1 cellular context compared by ENCODE assay signal in the genomic region with DNA sequence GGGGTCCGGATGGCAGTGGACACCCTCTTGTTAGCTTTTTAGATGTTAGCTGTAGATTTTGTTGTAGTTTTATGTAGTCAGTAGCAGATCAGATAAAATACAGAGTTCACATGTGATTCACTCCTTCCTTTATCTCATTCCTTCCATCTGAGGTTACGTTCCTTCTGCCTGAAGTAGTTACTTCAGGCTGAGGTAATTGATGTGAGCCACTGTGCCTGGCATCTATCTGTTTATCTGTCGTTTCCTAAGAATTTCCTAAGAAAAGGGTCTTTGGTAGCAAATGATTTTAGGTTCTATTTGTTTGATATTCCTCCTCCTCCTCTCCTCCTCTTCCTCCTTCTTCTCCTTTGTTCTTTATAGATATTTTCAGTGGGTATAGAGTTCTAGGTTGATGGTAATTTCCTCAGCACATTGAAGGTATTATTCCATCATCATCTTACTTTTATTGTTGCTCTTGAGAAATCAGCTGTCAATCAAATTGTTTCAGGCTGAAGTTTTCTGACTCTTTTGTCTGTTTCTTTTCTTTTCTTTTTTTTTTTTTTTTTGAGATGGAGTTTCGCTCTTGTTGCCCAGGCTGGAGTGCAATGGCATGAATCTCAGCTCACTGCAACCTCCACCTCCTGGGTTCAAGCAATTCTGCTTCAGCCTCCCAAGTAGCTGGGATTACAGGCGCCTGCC.
TF ChIP-seq lines count a peak whose summit lies in the region.

No MANE protein-coding gene starts in this region.

TF ChIP-seq in HEK293, 187 proteins besides CTCF, POLR2A, EP300 and RAD21 (continued from another document):
- peak; percentile 32; the same call in 1 of the 2 replicates for TF ChIP-seq ZNF518A (tag by site-specific recombination; conservative IDR thresholded peaks at IDR 0.05; ENCODE audit: low read depth)
- TF ChIP-seq KLF8 (tag by site-specific recombination; IDR thresholded peaks at IDR 0.05), result no peak
- TF ChIP-seq ZFP37 (tag by site-specific recombination; IDR thresholded peaks at IDR 0.05), result no peak
- no peak for TF ChIP-seq ZNF777 (tag by site-specific recombination; IDR thresholded peaks at IDR 0.05; ENCODE audit: borderline replicate concordance)
